In the genomic region with DNA sequence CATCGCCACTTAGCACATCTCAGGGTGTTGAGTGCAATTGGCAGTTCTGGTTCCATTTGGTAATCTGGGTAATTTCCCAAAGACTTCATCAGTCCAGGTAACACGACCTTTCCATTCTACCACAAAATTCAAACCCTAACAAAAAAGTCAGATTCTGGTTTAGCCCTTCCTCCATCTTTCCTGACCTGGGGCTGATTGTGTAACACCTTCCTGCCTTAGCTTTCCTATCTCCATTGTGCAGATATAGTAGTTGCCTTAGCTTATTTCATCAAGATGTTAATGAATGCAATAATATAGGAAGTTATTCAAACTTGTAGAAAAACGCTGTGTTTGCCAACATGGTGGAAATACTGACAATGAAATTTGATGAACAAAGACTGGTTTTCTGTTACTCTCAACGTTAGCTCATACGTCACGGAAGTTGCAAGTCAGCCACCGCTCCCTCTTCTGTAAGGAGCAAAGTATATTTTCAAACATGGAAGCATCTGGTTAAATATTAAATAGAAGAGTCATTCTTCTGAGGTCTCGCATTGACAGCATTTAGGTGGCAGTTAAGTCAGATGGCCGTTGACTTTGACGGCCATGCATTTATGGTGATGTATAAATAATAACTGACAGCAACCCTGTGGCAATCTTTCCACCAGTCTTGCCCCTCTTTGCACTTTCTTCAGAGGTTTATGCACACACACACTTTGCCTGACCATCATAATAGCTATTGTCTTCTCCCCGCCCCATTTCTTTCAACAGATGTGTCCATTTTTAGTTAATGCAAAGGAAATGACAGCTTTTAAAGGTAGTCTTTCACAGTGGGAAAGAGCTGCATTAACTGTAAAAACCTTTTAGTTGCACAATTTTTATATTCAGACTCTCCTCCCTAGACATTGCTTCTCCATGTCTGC, we compare ENCODE assay signal across 20 cellular contexts.
"Had no signal": no experiment of that assay in that cellular context is flagged by ENCODE, and none has a peak within 500 bp of the region (broad histone marks: within the 10 kb centered on the region; RNA-seq: fewer than 3 reads in every experiment).

No MANE protein-coding gene starts in this region.

- H3K36me3 ChIP-seq: cardiac muscle cell, pancreas, tibial artery, upper lobe of right lung had no signal

- DNase-seq: dermis blood vessel endothelial cell; foreskin keratinocyte; hippocampal formation; kidney glomerular epithelial cell; mammary epithelial cell; nucleus accumbens; pancreas; right cardiac atrium; stimulated activated CD4-positive, alpha-beta T cell treated with anti-CD3 and anti-CD28 coated beads, Interleukin-4, amount 100 ng/mL, for 1 hour; stimulated activated CD8-positive, alpha-beta memory T cell treated with anti-CD3 and anti-CD28 coated beads, Interleukin-4, amount 100 ng/mL, for 48 hours; tibial artery; upper lobe of right lung had no signal

- H3K36me3 Mint-ChIP-seq: stimulated activated effector memory CD8-positive, alpha-beta T cell treated with anti-CD3 and anti-CD28 coated beads, Interleukin-12 subunit alpha, Interleukin-12 subunit beta, amount 100 ng/mL, for 72 hours had no signal

- FAIRE-seq: colon, islet of Langerhans, pancreas had no signal

- ATAC-seq: foreskin keratinocyte; left lobe of liver; pancreas; right cardiac atrium; stimulated activated effector memory CD8-positive, alpha-beta T cell treated with anti-CD3 and anti-CD28 coated beads, Interleukin-12 subunit alpha, Interleukin-12 subunit beta, amount 100 ng/mL, for 72 hours; upper lobe of right lung had no signal

- H3K27me3 ChIP-seq: cardiac muscle cell, pancreas, tibial artery, upper lobe of right lung had no signal

- H3K4me3 ChIP-seq: cardiac muscle cell, pancreas, tibial artery, upper lobe of right lung had no signal

- H3K4me1 ChIP-seq: pancreas, tibial artery, upper lobe of right lung had no signal

- H3K27me3 Mint-ChIP-seq: progenitor cell of endocrine pancreas; stimulated activated naive CD8-positive, alpha-beta T cell treated with anti-CD3 and anti-CD28 coated beads, Interleukin-15, Interleukin-2, amounts not matched to agents 100 ng/mL and 50 ng/mL, for 24 hours had no signal

- H3K4me1 Mint-ChIP-seq: stimulated activated effector memory CD8-positive, alpha-beta T cell treated with anti-CD3 and anti-CD28 coated beads, Interleukin-12 subunit alpha, Interleukin-12 subunit beta, amount 100 ng/mL, for 72 hours had no signal

- H3K27ac ChIP-seq: cardiac muscle cell, foreskin keratinocyte, pancreas, tibial artery, upper lobe of right lung had no signal

- H3K4me3 Mint-ChIP-seq: neural crest cell; stimulated activated effector memory CD8-positive, alpha-beta T cell treated with anti-CD3 and anti-CD28 coated beads, Interleukin-12 subunit alpha, Interleukin-12 subunit beta, amount 100 ng/mL, for 72 hours; stimulated activated naive CD8-positive, alpha-beta T cell treated with anti-CD3 and anti-CD28 coated beads, Interleukin-15, Interleukin-2, amounts not matched to agents 100 ng/mL and 50 ng/mL, for 24 hours had no signal

- H3K27ac Mint-ChIP-seq: progenitor cell of endocrine pancreas; stimulated activated effector memory CD8-positive, alpha-beta T cell treated with anti-CD3 and anti-CD28 coated beads, Interleukin-12 subunit alpha, Interleukin-12 subunit beta, amount 100 ng/mL, for 72 hours; stimulated activated naive CD8-positive, alpha-beta T cell treated with anti-CD3 and anti-CD28 coated beads, Interleukin-15, Interleukin-2, amounts not matched to agents 100 ng/mL and 50 ng/mL, for 24 hours had no signal

- H3K9me3 ChIP-seq: pancreas had no signal
